Comparison of ENCODE assay signal across 8 cellular contexts in the genomic region with DNA sequence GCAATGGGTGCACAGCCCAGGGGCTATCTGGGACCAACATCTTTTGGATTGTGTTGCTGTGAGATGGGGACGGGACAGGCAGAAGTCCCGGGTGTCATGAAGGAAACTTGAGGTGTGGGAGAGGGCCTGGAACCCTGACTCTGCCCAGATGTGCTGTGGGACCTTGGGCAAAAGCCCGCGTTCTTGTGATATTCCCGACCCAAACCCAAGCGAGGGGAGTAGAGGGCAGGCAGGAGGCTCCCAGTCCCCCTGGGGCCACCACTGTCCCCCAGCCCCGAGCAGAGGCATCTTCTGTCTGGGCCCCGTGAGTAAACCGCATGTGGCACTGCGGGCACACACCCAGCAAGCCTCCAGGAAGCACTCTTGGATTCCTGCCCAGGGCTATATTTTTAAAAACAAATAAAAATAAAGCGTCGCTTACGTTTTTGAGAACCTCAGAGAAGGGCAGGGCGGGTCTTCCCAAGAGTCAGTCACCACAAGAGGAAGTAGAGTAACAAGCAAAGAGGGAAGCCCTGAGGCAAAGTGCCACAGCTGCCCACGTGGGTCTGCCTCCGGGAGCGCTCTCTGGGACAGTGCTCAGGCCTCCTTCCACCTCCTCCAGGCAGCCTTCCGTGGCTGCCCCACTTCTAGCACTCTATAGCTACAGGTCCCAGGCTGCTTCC. TPM values are rescaled to one million over a fixed set of nuclear protein-coding genes. Genes with fewer than 3 reads are reported as not detected.
A peak's percentile ranks its signal among the peaks of the same experiment; 100 is the strongest.
DNase-seq lines count a peak whose midpoint lies in the region; ATAC-seq, FAIRE-seq and TF ChIP-seq lines count a peak whose summit lies in the region.

No MANE protein-coding gene starts in this region.

- TF ChIP-seq CTCF in A549 (IDR thresholded peaks at IDR 0.05) (no peak), colonic mucosa (IDR thresholded peaks at IDR 0.05) (no peak), ovary (IDR thresholded peaks at IDR 0.05) (no peak)

- peak in 1 of 2 experiments; percentile 34; a peak in 3 of 6 replicates for ATAC-seq in A549

- H3K27ac ChIP-seq in A549 (no peak overlapping the region), SJSA1 (no peak overlapping the region), colonic mucosa (peak overlapping the region; percentile 78), ovary (peak overlapping the region in 1 of 2 donors; percentile 59)

- H3K4me1 ChIP-seq in A549 (peaks cover 5% of the 10 kb centered on the region; the same call in 1 of the 3 replicates), SJSA1 (replicated peaks) (peaks cover 14% of the 10 kb centered on the region), colonic mucosa (peaks cover 15% of the 10 kb centered on the region), ovary (ENCODE audit: insufficient read depth) (peaks cover 1% of the 10 kb centered on the region)

- no peak for FAIRE-seq in A549 (lab: Jason Lieb, UNC)

- H3K27me3 ChIP-seq in SJSA1 (replicated peaks) (peaks cover 10% of the 10 kb centered on the region; the same call in 1 of the 2 replicates), colonic mucosa (no peaks in the 10 kb centered on the region), ovary (no peaks in the 10 kb centered on the region)

- TF ChIP-seq POLR2A in A549 (IDR thresholded peaks at IDR 0.05; ENCODE audit: low read length) (no peak), ovary (IDR thresholded peaks at IDR 0.05) (no peak), erythroblast (IDR thresholded peaks at IDR 0.05; ENCODE audit: low read length) (no peak)

- DNase-seq in A549 (ENCODE audit: low read depth in 1 of 2, low spot score in 1 of 2): no peak
- peak; percentile 21 for DNase-seq in HPDE6-E6E7 (ENCODE audit: extremely low spot score)
- peak; percentile 60 to 63 for DNase-seq in SJSA1 (ENCODE audit: low read depth in 1 of 2, low spot score in 2 of 2)
- peak; percentile 88 for DNase-seq in colonic mucosa
- DNase-seq in ovary: peak in 3 of 5 donors; percentile 48 to 63 (median 60)
- DNase-seq in NCI-H2171 treated with DMSO at 0.1 percent for 48 hours (lab: John Stamatoyannopoulos, UW): no peak
- DNase-seq in HK-2 (ENCODE audit: unreplicated experiment): no peak
- no peak for DNase-seq in erythroblast (lab: John Stamatoyannopoulos, UW)

- H3K9me3 ChIP-seq in A549 (no peaks in the 10 kb centered on the region), SJSA1 (replicated peaks) (no peaks in the 10 kb centered on the region; the same call in 1 of the 2 replicates), colonic mucosa (no peaks in the 10 kb centered on the region), ovary (no peaks in the 10 kb centered on the region)

- H3K4me3 ChIP-seq in A549 (no peak overlapping the region), SJSA1 (no peak overlapping the region), colonic mucosa (no peak overlapping the region), ovary (no peak overlapping the region)

- no peak for TF ChIP-seq RAD21 in A549 (conservative IDR thresholded peaks at IDR 0.05 in 1 of 2, IDR thresholded peaks at IDR 0.05 in 1 of 2)

- H3K4me2 ChIP-seq in A549: no peak overlapping the region

- 74% methylated on average over 16 of the region's 18 CpGs for WGBS in A549 (ENCODE audit: missing lambda C conversion rate)
- WGBS in ovary, 3 donors: 23 to 59% (median 33%) methylated on average over 18 of the region's 18 CpGs

- intact Hi-C loops in colonic mucosa (cut with DNase I): no loop called here
- intact Hi-C loops in ovary (cut with DNase I): no loop called here

- TF ChIP-seq EP300 in A549 (IDR thresholded peaks at IDR 0.05): no peak
- no peak for TF ChIP-seq EP300 in ovary (IDR thresholded peaks at IDR 0.05)

- CTCF ChIA-PET in A549 (lab: Yijun Ruan, JAX): interaction anchor here (1.0 to 3.0 kb wide), 4 partner anchors 98 to 122 kb away, joined by 3 to 11 read pairs (median 4); no protein-coding TSS in a partner anchor

- POLR2A ChIA-PET in A549 (lab: Yijun Ruan, JAX): no interaction called here

- H3K36me3 ChIP-seq in SJSA1 (no peaks in the 10 kb centered on the region), colonic mucosa (no peaks in the 10 kb centered on the region), ovary (no peaks in the 10 kb centered on the region)

- H3K9ac ChIP-seq in colonic mucosa (ENCODE audit: low read depth in 2 of 2, low read length in 2 of 2): peak overlapping the region; percentile 74 to 78

TF ChIP-seq in A549, 52 proteins besides CTCF, POLR2A, EP300 and RAD21:
- TF ChIP-seq ZFP36 (IDR thresholded peaks at IDR 0.05; ENCODE audit: borderline replicate concordance, partially characterized antibody) (peak; percentile 95), KDM5A (IDR thresholded peaks at IDR 0.05) (no peak), HDAC2 (IDR thresholded peaks at IDR 0.05) (no peak), CBX2 (IDR thresholded peaks at IDR 0.05; ENCODE audit: borderline replicate concordance, low read depth) (no peak), ZSCAN20 (CRISPR knock-in tag; IDR thresholded peaks at IDR 0.05) (no peak)
- TF ChIP-seq, protein P1, sequence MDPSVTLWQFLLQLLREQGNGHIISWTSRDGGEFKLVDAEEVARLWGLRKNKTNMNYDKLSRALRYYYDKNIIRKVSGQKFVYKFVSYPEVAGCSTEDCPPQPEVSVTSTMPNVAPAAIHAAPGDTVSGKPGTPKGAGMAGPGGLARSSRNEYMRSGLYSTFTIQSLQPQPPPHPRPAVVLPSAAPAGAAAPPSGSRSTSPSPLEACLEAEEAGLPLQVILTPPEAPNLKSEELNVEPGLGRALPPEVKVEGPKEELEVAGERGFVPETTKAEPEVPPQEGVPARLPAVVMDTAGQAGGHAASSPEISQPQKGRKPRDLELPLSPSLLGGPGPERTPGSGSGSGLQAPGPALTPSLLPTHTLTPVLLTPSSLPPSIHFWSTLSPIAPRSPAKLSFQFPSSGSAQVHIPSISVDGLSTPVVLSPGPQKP (IDR thresholded peaks at IDR 0.05; ENCODE audit: low read depth, low read length): no peak
TF ChIP-seq in A549: peak in this region for 1.

RNA-seq across cellular contexts. Expression of a gene that starts 39.5 kb away (rescaled TPM):
- polyA plus RNA-seq in A549 (2011; rRNA removed): 1.4 and 1.5 TPM in 2 replicates
- polyA plus RNA-seq in A549 (2012; cell fraction: cytosol; rRNA removed): 1.3 and 1.8 TPM in 2 replicates
- 4.1 and 5.1 TPM in 2 replicates for polyA plus RNA-seq in A549 (2012; cell fraction: nucleus; rRNA removed)
- polyA plus RNA-seq in A549 (2017; fragmentation: RNase III; extraction: RNeasy Plus Mini Kit Qiagen cat#74134 plus additional on column Dnase treatment): 1.9 to 3.7 TPM (median 2.3 TPM) in 3 replicates
- 0.54 and 1.1 TPM in 2 replicates for polyA minus RNA-seq in A549 (2011; rRNA and poly(A)+ RNA removed)
- total RNA-seq in SJSA1 (2014; rRNA removed; shearing (Covaris generic)): not detected in 2 replicates
- total RNA-seq in colonic mucosa: under 1 TPM; 0.74 to 0.99 TPM
- total RNA-seq in ovary: 10 to 100 TPM in 1 of 7 donors, 1 to 10 TPM in 6; 1.8 to 11.0 (median 5.2) TPM
- 1 to 10 TPM in 1 of 2 donors, under 1 TPM in 1; 0.35 to 1.9 TPM for polyA plus RNA-seq in ovary

Comparison
In these comparisons a context has a peak if more than half of its experiments do, and no peak if none do; other contexts are left out.
1. DNase-seq: peak in HPDE6-E6E7 (single experiment), SJSA1 (2 of 2), colonic mucosa (single experiment) and ovary (3 of 5); none in A549 (0 of 2), NCI-H2171 treated with DMSO at 0.1 percent for 48 hours (single experiment), HK-2 (single experiment) and erythroblast (0 of 2).